Comparison of ENCODE assay signal across 23 cellular contexts in genomic region chr5:121954086-121954485, GRCh38.
"Had no signal": no experiment of that assay in that cellular context is flagged by ENCODE, and none has a peak within 500 bp of the region (broad histone marks: within the 10 kb centered on the region; RNA-seq: fewer than 3 reads in every experiment).

No MANE protein-coding gene starts in this region.

- H3K4me3 ChIP-seq: heart left ventricle, left ventricle myocardium inferior, lung, neural progenitor cell, pancreas, psoas muscle, sigmoid colon, spleen, suprapubic skin, tibial nerve, uterus had no signal

- FAIRE-seq: islet of Langerhans, pancreas, small intestine had no signal

- H3K27me3 ChIP-seq: neural progenitor cell, pancreas, sigmoid colon had no signal

- DNase-seq: glutamatergic neuron; hypothalamus; immature natural killer cell; left ventricle myocardium inferior; mesendoderm; naive B cell; natural killer cell; nephron progenitor cell; psoas muscle; sigmoid colon; small intestine; spleen; stimulated activated CD4-positive, alpha-beta T cell treated with anti-CD3 and anti-CD28 coated beads, Interleukin-4, amount 100 ng/mL, for 24 hours; stimulated activated naive CD4-positive, alpha-beta T cell treated with Interleukin-2 at 50 U/mL for 16 hours; uterus had no signal

- ATAC-seq: heart left ventricle; natural killer cell; pancreas; psoas muscle; stimulated activated effector memory CD8-positive, alpha-beta T cell treated with anti-CD3 and anti-CD28 coated beads, Interleukin-12 subunit alpha, Interleukin-12 subunit beta, amount 100 ng/mL, for 72 hours had no signal

- H3K36me3 ChIP-seq: heart left ventricle, left ventricle myocardium inferior, neural progenitor cell, pancreas, sigmoid colon, spleen, suprapubic skin, tibial nerve, uterus had no signal

- H3K27ac ChIP-seq: heart left ventricle, left ventricle myocardium inferior, neural progenitor cell, pancreas, psoas muscle, sigmoid colon, spleen, suprapubic skin, tibial nerve, uterus had no signal

- H3K9ac ChIP-seq: neural progenitor cell had no signal

- H3K4me1 ChIP-seq: heart left ventricle, left ventricle myocardium inferior, neural progenitor cell, pancreas, psoas muscle, sigmoid colon, spleen, suprapubic skin, tibial nerve, uterus had no signal

- H3K9me3 ChIP-seq: heart left ventricle, pancreas, psoas muscle, sigmoid colon, spleen, suprapubic skin, uterus had no signal
